Comparison of ENCODE assay signal across 1 cellular context in the genomic region with DNA sequence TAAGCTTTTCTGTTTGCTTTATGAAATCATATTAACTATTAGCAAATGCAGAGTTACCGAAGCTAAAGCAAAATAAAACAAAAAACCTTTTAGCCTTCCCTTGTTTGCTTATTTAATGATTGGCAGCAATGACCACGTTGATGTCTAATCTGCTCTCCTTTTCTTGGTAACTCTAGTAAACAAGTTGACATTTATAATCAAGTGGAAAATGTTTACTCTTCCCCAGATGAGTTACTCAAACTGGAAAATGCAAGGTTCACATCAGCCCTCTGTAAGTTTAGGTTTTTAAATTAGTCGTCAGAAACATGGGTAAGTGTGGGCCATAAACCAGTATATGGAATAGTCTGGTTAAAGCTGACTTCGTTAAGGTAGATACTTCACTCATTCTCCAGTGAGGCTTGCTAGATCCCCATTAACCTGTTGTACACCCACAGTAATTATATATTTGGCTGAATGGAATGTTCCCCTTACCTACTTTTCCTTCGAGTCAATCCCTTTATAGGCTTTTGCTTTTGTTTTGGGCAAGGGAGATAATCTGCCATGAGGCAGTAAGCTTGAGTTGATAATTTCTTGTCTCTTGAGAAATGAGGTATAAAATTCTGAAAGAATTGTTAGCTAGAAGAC.
TF ChIP-seq lines count a peak whose summit lies in the region.

No MANE protein-coding gene starts in this region.

TF ChIP-seq in HCT116, 20 proteins besides CTCF, POLR2A, EP300 and RAD21:
- TF ChIP-seq YY1 (IDR thresholded peaks at IDR 0.05; ENCODE audit: extremely low read depth, insufficient replicate concordance, low read depth, low read length): no peak
- no peak for TF ChIP-seq ELF1 (IDR thresholded peaks at IDR 0.05; ENCODE audit: borderline replicate concordance, low read depth)
- TF ChIP-seq TCF7L2 (IDR thresholded peaks at IDR 0.05; ENCODE audit: borderline replicate concordance, extremely low read depth, insufficient read depth, insufficient read length): no peak
- no peak for TF ChIP-seq CBX3 (IDR thresholded peaks at IDR 0.05; ENCODE audit: low read depth)
- TF ChIP-seq SP1 (IDR thresholded peaks at IDR 0.05; ENCODE audit: low read depth): no peak
- no peak for TF ChIP-seq ZNF274 (IDR thresholded peaks at IDR 0.05; ENCODE audit: low read depth, low read length)
- no peak for TF ChIP-seq EZH2 (IDR thresholded peaks at IDR 0.05)
- TF ChIP-seq SRF (IDR thresholded peaks at IDR 0.05; ENCODE audit: low read depth): no peak
- no peak for TF ChIP-seq ZFX (IDR thresholded peaks at IDR 0.05)
- TF ChIP-seq MAX (IDR thresholded peaks at IDR 0.05): no peak
- no peak for TF ChIP-seq EZH2phosphoT487 (IDR thresholded peaks at IDR 0.05; ENCODE audit: borderline replicate concordance)
- TF ChIP-seq JUND (IDR thresholded peaks at IDR 0.05): no peak
- TF ChIP-seq, protein P1, sequence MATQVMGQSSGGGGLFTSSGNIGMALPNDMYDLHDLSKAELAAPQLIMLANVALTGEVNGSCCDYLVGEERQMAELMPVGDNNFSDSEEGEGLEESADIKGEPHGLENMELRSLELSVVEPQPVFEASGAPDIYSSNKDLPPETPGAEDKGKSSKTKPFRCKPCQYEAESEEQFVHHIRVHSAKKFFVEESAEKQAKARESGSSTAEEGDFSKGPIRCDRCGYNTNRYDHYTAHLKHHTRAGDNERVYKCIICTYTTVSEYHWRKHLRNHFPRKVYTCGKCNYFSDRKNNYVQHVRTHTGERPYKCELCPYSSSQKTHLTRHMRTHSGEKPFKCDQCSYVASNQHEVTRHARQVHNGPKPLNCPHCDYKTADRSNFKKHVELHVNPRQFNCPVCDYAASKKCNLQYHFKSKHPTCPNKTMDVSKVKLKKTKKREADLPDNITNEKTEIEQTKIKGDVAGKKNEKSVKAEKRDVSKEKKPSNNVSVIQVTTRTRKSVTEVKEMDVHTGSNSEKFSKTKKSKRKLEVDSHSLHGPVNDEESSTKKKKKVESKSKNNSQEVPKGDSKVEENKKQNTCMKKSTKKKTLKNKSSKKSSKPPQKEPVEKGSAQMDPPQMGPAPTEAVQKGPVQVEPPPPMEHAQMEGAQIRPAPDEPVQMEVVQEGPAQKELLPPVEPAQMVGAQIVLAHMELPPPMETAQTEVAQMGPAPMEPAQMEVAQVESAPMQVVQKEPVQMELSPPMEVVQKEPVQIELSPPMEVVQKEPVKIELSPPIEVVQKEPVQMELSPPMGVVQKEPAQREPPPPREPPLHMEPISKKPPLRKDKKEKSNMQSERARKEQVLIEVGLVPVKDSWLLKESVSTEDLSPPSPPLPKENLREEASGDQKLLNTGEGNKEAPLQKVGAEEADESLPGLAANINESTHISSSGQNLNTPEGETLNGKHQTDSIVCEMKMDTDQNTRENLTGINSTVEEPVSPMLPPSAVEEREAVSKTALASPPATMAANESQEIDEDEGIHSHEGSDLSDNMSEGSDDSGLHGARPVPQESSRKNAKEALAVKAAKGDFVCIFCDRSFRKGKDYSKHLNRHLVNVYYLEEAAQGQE (IDR thresholded peaks at IDR 0.05; ENCODE audit: low read depth): no peak
- TF ChIP-seq, protein P2, sequence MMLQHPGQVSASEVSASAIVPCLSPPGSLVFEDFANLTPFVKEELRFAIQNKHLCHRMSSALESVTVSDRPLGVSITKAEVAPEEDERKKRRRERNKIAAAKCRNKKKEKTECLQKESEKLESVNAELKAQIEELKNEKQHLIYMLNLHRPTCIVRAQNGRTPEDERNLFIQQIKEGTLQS (IDR thresholded peaks at IDR 0.05): no peak
- no peak for TF ChIP-seq EGR1 (IDR thresholded peaks at IDR 0.05; ENCODE audit: low read depth)
- no peak for TF ChIP-seq POLR2AphosphoS5 (IDR thresholded peaks at IDR 0.05; ENCODE audit: low read depth, low read length)
